25 cellular contexts compared by ENCODE assay signal in genomic region chr4:88195666-88196365, GRCh38. TPM values are rescaled to one million over a fixed set of nuclear protein-coding genes. Genes with fewer than 3 reads are reported as not detected.
DNase-seq lines count a peak whose midpoint lies in the region; ATAC-seq and TF ChIP-seq lines count a peak whose summit lies in the region.
"Had no signal": no experiment of that assay in that cellular context is flagged by ENCODE, and none has a peak within 500 bp of the region (broad histone marks: within the 10 kb centered on the region; RNA-seq: fewer than 3 reads in every experiment).

No MANE protein-coding gene starts in this region.

- no peaks in the 10 kb centered on the region for H3K79me2 ChIP-seq in H9 (ENCODE audit: insufficient read depth, low read length)

- H3K27ac ChIP-seq in 22Rv1 (peak overlapping the region; percentile 35), H9 (ENCODE audit: insufficient read length, low read depth, low read length) (peak overlapping the region; percentile 28), VCaP (peak overlapping the region; percentile 60), coronary artery (no peak overlapping the region)
- H3K27ac ChIP-seq: ascending aorta, C4-2B, SJSA1 had no signal

- no peaks in the 10 kb centered on the region for H3K79me1 ChIP-seq in H9 (ENCODE audit: insufficient read depth, low read depth, low read length, poor library complexity, severe bottlenecking)

- no peaks in the 10 kb centered on the region for H3K23me2 ChIP-seq in H9 (ENCODE audit: insufficient read length, low read depth, low read length, poor library complexity, severe bottlenecking)

- no peak overlapping the region for H3K23ac ChIP-seq in H9 (ENCODE audit: insufficient read length, low read depth, low read length)

- no peak overlapping the region for H2BK12ac ChIP-seq in H9 (ENCODE audit: insufficient read length, low read depth, low read length)

- H3K4ac ChIP-seq in H9 (ENCODE audit: low read depth, low read length) = no peak overlapping the region

- H3T11ph ChIP-seq in H9 (ENCODE audit: low read length) = no peak overlapping the region

- H3K9me3 Mint-ChIP-seq in H9 = no peaks in the 10 kb centered on the region
- H3K9me3 Mint-ChIP-seq: activated naive CD8-positive, alpha-beta T cell treated with anti-CD3 and anti-CD28 coated beads for 36 hours; HFFc6; memory B cell; naive B cell had no signal

- no peaks in the 10 kb centered on the region for H3K36me3 Mint-ChIP-seq in H9 (ENCODE audit: insufficient read depth in 1 of 3, low read depth in 3 of 3)
- H3K36me3 Mint-ChIP-seq: activated naive CD8-positive, alpha-beta T cell treated with anti-CD3 and anti-CD28 coated beads for 36 hours; memory B cell; naive B cell had no signal

- H3K56ac ChIP-seq in H9 (ENCODE audit: insufficient read length, low read depth, low read length) = no peak overlapping the region

- H3K4me1 ChIP-seq in H9 (ENCODE audit: insufficient read depth, low read length) (peaks cover 6% of the 10 kb centered on the region; the same call in 1 of the 2 replicates), mucosa of descending colon (ENCODE audit: low read depth) (no peaks in the 10 kb centered on the region)
- H3K4me1 ChIP-seq: ascending aorta had no signal

- peak overlapping the region; percentile 28 to 48 (median 45); a peak in 4 of 7 replicates for H3K27ac Mint-ChIP-seq in H9
- H3K27ac Mint-ChIP-seq: activated naive CD8-positive, alpha-beta T cell treated with anti-CD3 and anti-CD28 coated beads for 36 hours; HFFc6; memory B cell; T-helper 17 cell had no signal

- DNase-seq in H9 (peak; percentile 83), mucosa of descending colon (peak; percentile 68 to 69 (median 68)), coronary artery (ENCODE audit: low spot score) (no peak), ecto neural progenitor cell (ENCODE audit: low spot score) (no peak), AG08396 (ENCODE audit: low spot score) (no peak)
- DNase-seq: ACHN; activated naive CD8-positive, alpha-beta T cell treated with anti-CD3 and anti-CD28 coated beads for 36 hours; glutamatergic neuron; HFFc6; naive B cell; NCI-H146; NCI-H2171; NCI-H510A treated with DMSO at 0.1 percent for 48 hours; stimulated activated CD4-positive, alpha-beta T cell treated with anti-CD3 and anti-CD28 coated beads, Interleukin-12 subunit alpha, Interleukin-12 subunit beta, amount 100 ng/mL, for 4 hours; stimulated activated CD4-positive, alpha-beta T cell treated with anti-CD3 and anti-CD28 coated beads, Interleukin-4, amount 100 ng/mL, for 24 hours; stimulated activated naive CD4-positive, alpha-beta T cell; T-helper 17 cell had no signal

- no peak overlapping the region for H3K9ac ChIP-seq in H9 (ENCODE audit: extremely low read depth, insufficient read length, low read length)

- H3K14ac ChIP-seq in H9 (ENCODE audit: insufficient read depth, low read length) = no peak overlapping the region

- no peak overlapping the region for H3K4me3 ChIP-seq in mucosa of descending colon
- H3K4me3 ChIP-seq in coronary artery = no peak overlapping the region
- H3K4me3 ChIP-seq: ascending aorta, K562, SJSA1 had no signal

- no peak overlapping the region for H4K5ac ChIP-seq in H9 (ENCODE audit: insufficient read length, low read depth, low read length)

- no peak overlapping the region for H2BK20ac ChIP-seq in H9 (ENCODE audit: low read depth, low read length, poor library complexity, severe bottlenecking)

- WGBS in H9 (ENCODE audit: extremely low coverage, insufficient read length, low lambda C conversion rate) = no CpG with 5 or more reads among the region's 7 CpGs

- no peaks in the 10 kb centered on the region for H3K27me3 Mint-ChIP-seq in H9 (ENCODE audit: low read depth)
- H3K27me3 Mint-ChIP-seq: activated naive CD8-positive, alpha-beta T cell treated with anti-CD3 and anti-CD28 coated beads for 36 hours; memory B cell; naive B cell; T-helper 17 cell had no signal

- H2AFZ ChIP-seq in H9 (ENCODE audit: low read length) = no peak overlapping the region

- no peak overlapping the region for H3K4me2 ChIP-seq in H9 (ENCODE audit: insufficient read depth, insufficient read length, low read length)

- no peaks in the 10 kb centered on the region for H3K36me3 ChIP-seq in mucosa of descending colon (ENCODE audit: low read depth)
- H3K36me3 ChIP-seq: ascending aorta, SJSA1 had no signal

- H2BK120ac ChIP-seq in H9 (ENCODE audit: low read depth, low read length, poor library complexity, severe bottlenecking) = no peak overlapping the region

- no peak overlapping the region for H3K18ac ChIP-seq in H9 (ENCODE audit: insufficient read length, low read depth, low read length)

- no peaks in the 10 kb centered on the region for H3K27me3 ChIP-seq in H9 (ENCODE audit: insufficient read depth, low read length)
- H3K27me3 ChIP-seq: ascending aorta, SJSA1 had no signal

- ATAC-seq in mucosa of descending colon = peak; percentile 89
- ATAC-seq in GM21360 (IDR thresholded peaks at IDR 0.05; ENCODE audit: unreplicated experiment) = no peak
- ATAC-seq: K562, T-helper 17 cell had no signal

- H3K4me1 Mint-ChIP-seq in H9 = peaks cover 15 to 18% of the 10 kb centered on the region in 2 experiments
- H3K4me1 Mint-ChIP-seq: memory B cell, naive B cell had no signal

- TF ChIP-seq CTCF in 22Rv1 (IDR thresholded peaks at IDR 0.05) (no peak), H9 (conservative IDR thresholded peaks at IDR 0.05) (no peak), VCaP (conservative IDR thresholded peaks at IDR 0.05) (no peak), mucosa of descending colon (IDR thresholded peaks at IDR 0.05) (no peak), coronary artery (IDR thresholded peaks at IDR 0.05) (no peak)

- no peak overlapping the region for H4K91ac ChIP-seq in H9 (ENCODE audit: insufficient read length, low read depth, low read length)

- no peak overlapping the region for H4K8ac ChIP-seq in H9 (replicated peaks; ENCODE audit: insufficient read length, low read depth, low read length)

- H3K9me3 ChIP-seq in H9 (ENCODE audit: control insufficient read depth, low read depth, low read length) (no peaks in the 10 kb centered on the region), mucosa of descending colon (no peaks in the 10 kb centered on the region)
- H3K9me3 ChIP-seq: ascending aorta, SJSA1 had no signal

- H2BK5ac ChIP-seq in H9 (ENCODE audit: insufficient read length, low read length) = no peak overlapping the region

- H2AK5ac ChIP-seq in H9 (ENCODE audit: insufficient read length, low read length) = no peak overlapping the region

- no peak overlapping the region for H3K4me3 Mint-ChIP-seq in H9
- H3K4me3 Mint-ChIP-seq: activated naive CD8-positive, alpha-beta T cell treated with anti-CD3 and anti-CD28 coated beads for 36 hours; HFFc6; memory B cell; T-helper 17 cell had no signal

- no peaks in the 10 kb centered on the region for H4K20me1 ChIP-seq in H9 (ENCODE audit: control insufficient read depth, insufficient read depth, insufficient read length)

- H2BK15ac ChIP-seq in H9 (ENCODE audit: low read depth, low read length) = no peak overlapping the region

- intact Hi-C loops in mucosa of descending colon (cut with DNase I, micrococcal nuclease) = no loop called here

RNA-seq across cellular contexts. Expression of gene ABCG2, which starts 37.4 kb away (rescaled TPM):
- total RNA-seq in H9 (2021) = 1.5 and 1.7 TPM in 2 replicates
- 10 to 100 TPM; 17.7 to 64.4 (median 59.4) TPM for total RNA-seq in mucosa of descending colon

Comparison
In these comparisons a context has a peak if more than half of its experiments do, and no peak if none do; other contexts are left out.
1. H3K27ac ChIP-seq: peak in 22Rv1 (single experiment), H9 (single experiment) and VCaP (single experiment); none in coronary artery (0 of 2).
2. DNase-seq: peak in H9 (single experiment) and mucosa of descending colon (3 of 3); none in coronary artery (single experiment), ecto neural progenitor cell (single experiment) and AG08396 (single experiment).